In genomic region chr1:46809904-46810303, GRCh38 we compare ENCODE assay signal across 19 cellular contexts. TPM values are rescaled to one million over a fixed set of nuclear protein-coding genes. Genes with fewer than 3 reads are reported as not detected.
DNase-seq lines count a peak whose midpoint lies in the region; ATAC-seq and TF ChIP-seq lines count a peak whose summit lies in the region.
"Had no signal": no experiment of that assay in that cellular context is flagged by ENCODE, and none has a peak within 500 bp of the region (broad histone marks: within the 10 kb centered on the region; RNA-seq: fewer than 3 reads in every experiment).

No MANE protein-coding gene starts in this region.

- POLR2A ChIA-PET in CD4-positive, alpha-beta T cell (lab: Charles Lee) = no interaction called here

- CTCF ChIA-PET in CD4-positive, alpha-beta T cell (lab: Charles Lee) = no interaction called here

- H3K27me3 Mint-ChIP-seq in osteocyte (ENCODE audit: unreplicated experiment) = no peaks in the 10 kb centered on the region
- H3K27me3 Mint-ChIP-seq in CD4-positive, alpha-beta T cell = peaks cover 14% of the 10 kb centered on the region

- no peak for TF ChIP-seq EP300 in upper lobe of left lung (IDR thresholded peaks at IDR 0.05)

- peak overlapping the region; percentile 6 to 22 for H3K27ac ChIP-seq in right atrium auricular region
- H3K27ac ChIP-seq in upper lobe of left lung = peak overlapping the region in 3 of 4 donors; percentile 7 to 55 (median 54)
- H3K27ac ChIP-seq in CD4-positive, alpha-beta T cell (ENCODE audit: low read depth, low read length) = no peak overlapping the region
- H3K27ac ChIP-seq: BLaER1 had no signal

- 95 to 96% methylated on average over 3 of the region's 3 CpGs for WGBS in upper lobe of left lung, 2 donors

- H3K36me3 ChIP-seq in right atrium auricular region (peaks cover 15% of the 10 kb centered on the region), upper lobe of left lung (peaks cover 15 to 38% (median 32%) of the 10 kb centered on the region in 4 donors)
- H3K36me3 ChIP-seq: BE2C, BLaER1 had no signal

- TF ChIP-seq POLR2A in upper lobe of left lung (IDR thresholded peaks at IDR 0.05) = no peak

- peaks cover 20% of the 10 kb centered on the region for H3K9me3 Mint-ChIP-seq in osteocyte (ENCODE audit: unreplicated experiment)
- peaks cover 5% of the 10 kb centered on the region for H3K9me3 Mint-ChIP-seq in CD4-positive, alpha-beta T cell

- intact Hi-C loops in left cardiac atrium (cut with DNase I) = no loop called here
- intact Hi-C loops in CD4-positive, alpha-beta T cell (cut with DNase I, micrococcal nuclease) = no loop called here

- H3K4me1 ChIP-seq in right atrium auricular region (peaks cover 0 to 53% of the 10 kb centered on the region in 2 donors), upper lobe of left lung (peaks cover 40 to 49% (median 46%) of the 10 kb centered on the region in 4 donors)
- H3K4me1 ChIP-seq: BE2C, Caco-2 had no signal

- no peak overlapping the region for H3K27ac Mint-ChIP-seq in osteocyte (ENCODE audit: unreplicated experiment)
- H3K27ac Mint-ChIP-seq in CD4-positive, alpha-beta T cell = no peak overlapping the region
- H3K27ac Mint-ChIP-seq: CD4-positive, CD25-positive, alpha-beta regulatory T cell; CD8-positive, alpha-beta T cell had no signal

- TF ChIP-seq CTCF in right atrium auricular region (IDR thresholded peaks at IDR 0.05) (no peak), osteocyte (IDR thresholded peaks at IDR 0.05) (no peak), upper lobe of left lung (IDR thresholded peaks at IDR 0.05) (no peak)
- TF ChIP-seq CTCF in CD4-positive, alpha-beta T cell (IDR thresholded peaks at IDR 0.05) = no peak

- no peak overlapping the region for H3K4me3 Mint-ChIP-seq in osteocyte (ENCODE audit: unreplicated experiment)
- no peak overlapping the region for H3K4me3 Mint-ChIP-seq in CD4-positive, alpha-beta T cell
- H3K4me3 Mint-ChIP-seq: CD14-positive monocyte; CD4-positive, CD25-positive, alpha-beta regulatory T cell; CD8-positive, alpha-beta T cell had no signal

- H3K4me3 ChIP-seq in right atrium auricular region (no peak overlapping the region), upper lobe of left lung (no peak overlapping the region)
- H3K4me3 ChIP-seq: BLaER1 had no signal

- H3K36me3 Mint-ChIP-seq in osteocyte (ENCODE audit: unreplicated experiment) = no peaks in the 10 kb centered on the region
- H3K36me3 Mint-ChIP-seq in CD4-positive, alpha-beta T cell (ENCODE audit: low read depth) = no peaks in the 10 kb centered on the region
- H3K36me3 Mint-ChIP-seq: CD14-positive monocyte; CD4-positive, CD25-positive, alpha-beta regulatory T cell; CD8-positive, alpha-beta T cell had no signal

- H3K4me1 Mint-ChIP-seq in osteocyte (ENCODE audit: unreplicated experiment) = no peaks in the 10 kb centered on the region
- H3K4me1 Mint-ChIP-seq in CD4-positive, alpha-beta T cell (ENCODE audit: low read depth) = no peaks in the 10 kb centered on the region
- H3K4me1 Mint-ChIP-seq: CD14-positive monocyte; CD4-positive, CD25-positive, alpha-beta regulatory T cell had no signal

- H3K9me3 ChIP-seq in right atrium auricular region = no peaks in the 10 kb centered on the region
- no peaks in the 10 kb centered on the region for H3K9me3 ChIP-seq in upper lobe of left lung
- H3K9me3 ChIP-seq in CD4-positive, alpha-beta T cell (ENCODE audit: control insufficient read depth, low read length) = no peaks in the 10 kb centered on the region
- H3K9me3 ChIP-seq: BE2C, Caco-2 had no signal

- H3K27me3 ChIP-seq in right atrium auricular region (no peaks in the 10 kb centered on the region), upper lobe of left lung (no peaks in the 10 kb centered on the region)
- H3K27me3 ChIP-seq in CD4-positive, alpha-beta T cell (ENCODE audit: control insufficient read depth, insufficient read depth, low read length) = peaks cover 5% of the 10 kb centered on the region
- H3K27me3 ChIP-seq: BE2C, BLaER1 had no signal

- DNase-seq in right atrium auricular region (ENCODE audit: low spot score) (no peak), left cardiac atrium (no peak), osteocyte (ENCODE audit: extremely low spot score, unreplicated experiment) (peak; percentile 48), upper lobe of left lung (no peak)
- no peak for DNase-seq in CD4-positive, alpha-beta T cell
- DNase-seq: 8988T; ACHN; BE2C; C1 segment of cervical spinal cord; Caco-2; Calu3; CD4-positive, CD25-positive, alpha-beta regulatory T cell; CD8-positive, alpha-beta T cell; DMS79 treated with DMSO at 0.1 percent for 48 hours; GF-D8 had no signal

- no peak for ATAC-seq in left cardiac atrium
- ATAC-seq in upper lobe of left lung (ENCODE audit: low FRiP score in 2 of 2) = no peak
- no peak for ATAC-seq in CD4-positive, alpha-beta T cell (ENCODE audit: poor library complexity)
- no peak for ATAC-seq in GM18907 (IDR thresholded peaks at IDR 0.05; ENCODE audit: unreplicated experiment)
- ATAC-seq: CD8-positive, alpha-beta T cell had no signal

RNA-seq across cellular contexts. Expression of gene CYP4B1, which starts 11.1 kb away (rescaled TPM):
- total RNA-seq in right atrium auricular region = 10 to 100 TPM; 20.0 to 47.8 TPM
- total RNA-seq in left cardiac atrium = 10 to 100 TPM in 1 of 2 donors, 1 to 10 TPM in 1; 7.2 to 15.6 TPM
- total RNA-seq in osteocyte = not detected in 2 replicates
- 1,000 to 10,000 TPM in 1 of 6 donors, 100 to 1,000 TPM in 5; 211 to 1,043 (median 640) TPM for total RNA-seq in upper lobe of left lung
- not detected for total RNA-seq in CD4-positive, alpha-beta T cell
- total RNA-seq: A673; Caco-2; CD4-positive, CD25-positive, alpha-beta regulatory T cell; CD8-positive, alpha-beta T cell had no signal
